Comparison of ENCODE assay signal across 8 cellular contexts in the genomic region with DNA sequence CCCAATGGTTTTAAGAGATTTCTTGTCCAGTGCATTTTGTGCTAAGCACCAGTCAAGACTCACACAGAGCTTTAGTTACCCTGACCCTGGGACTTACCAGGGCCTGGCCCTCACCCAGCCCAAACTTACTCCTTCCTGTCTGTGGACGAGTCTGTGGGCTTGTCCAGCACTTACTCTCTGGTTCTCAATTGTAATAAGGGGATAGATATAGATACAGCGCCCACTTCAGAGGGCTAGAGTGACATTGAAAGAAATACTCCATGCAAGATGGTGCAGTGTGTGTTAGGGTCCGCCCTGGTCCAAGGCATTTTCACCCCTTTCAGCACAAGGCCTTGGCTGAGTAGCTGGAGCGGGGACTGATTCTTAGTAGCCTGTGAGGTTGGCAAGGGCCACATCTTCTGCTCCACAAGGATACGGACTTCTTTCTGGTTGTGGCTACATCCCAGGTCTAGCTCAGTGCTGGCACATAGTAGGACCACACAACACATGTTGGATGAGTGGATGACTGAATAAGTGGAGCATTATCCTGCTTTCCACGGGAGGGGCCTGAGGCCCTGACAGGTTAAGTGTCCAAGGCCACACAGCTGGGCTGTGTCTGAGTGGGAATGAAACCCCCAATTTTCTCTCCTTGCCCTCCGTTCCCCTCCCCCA. TPM values are rescaled to one million over a fixed set of nuclear protein-coding genes. Genes with fewer than 3 reads are reported as not detected.
DNase-seq lines count a peak whose midpoint lies in the region; ATAC-seq and TF ChIP-seq lines count a peak whose summit lies in the region.

No MANE protein-coding gene starts in this region.

- H3K27me3 ChIP-seq in cardiac muscle cell (peaks cover 5% of the 10 kb centered on the region), upper lobe of right lung (no peaks in the 10 kb centered on the region)

- no peak overlapping the region for H3K4me3 ChIP-seq in cardiac muscle cell
- H3K4me3 ChIP-seq in upper lobe of right lung, result no peak overlapping the region

- no peaks in the 10 kb centered on the region for H3K36me3 ChIP-seq in cardiac muscle cell
- no peaks in the 10 kb centered on the region for H3K36me3 ChIP-seq in upper lobe of right lung

- ATAC-seq in left cardiac atrium (no peak), naive B cell (ENCODE audit: low read depth in 2 of 2) (no peak), upper lobe of right lung (no peak), HG03139 (IDR thresholded peaks at IDR 0.05; ENCODE audit: unreplicated experiment) (no peak), GM21576 (IDR thresholded peaks at IDR 0.05; ENCODE audit: unreplicated experiment) (no peak)

- DNase-seq in cardiac muscle cell (ENCODE audit: low read depth in 1 of 2, low spot score in 1 of 2) (peak in 1 of 2 donors; percentile 11), left cardiac atrium (no peak), caudate nucleus (lab: John Stamatoyannopoulos, UW) (no peak), naive B cell (no peak), upper lobe of right lung (peak; percentile 53), retina (no peak)

- H3K4me3 Mint-ChIP-seq in naive B cell, result peak overlapping the region in 5 of 8 donors; percentile 55 to 85 (median 77)

- TF ChIP-seq CTCF in cardiac muscle cell (IDR thresholded peaks at IDR 0.05; ENCODE audit: low read depth, low read length), result no peak
- no peak for TF ChIP-seq CTCF in upper lobe of right lung (IDR thresholded peaks at IDR 0.05)

- H3K4me1 Mint-ChIP-seq in naive B cell, result peaks cover 27 to 48% (median 34%) of the 10 kb centered on the region in 3 donors

- H3K27ac ChIP-seq in cardiac muscle cell (peak overlapping the region; percentile 63), caudate nucleus (ENCODE audit: low read depth, low read length) (peak overlapping the region; percentile 41), upper lobe of right lung (peak overlapping the region; percentile 80)

- H3K4me1 ChIP-seq in cardiac muscle cell (ENCODE audit: low read depth) (peaks cover 29% of the 10 kb centered on the region), upper lobe of right lung (peaks cover 67% of the 10 kb centered on the region)

- H3K36me3 Mint-ChIP-seq in naive B cell, result no peaks in the 10 kb centered on the region

- no peaks in the 10 kb centered on the region for H3K9me3 ChIP-seq in cardiac muscle cell (ENCODE audit: low read depth)
- no peaks in the 10 kb centered on the region for H3K9me3 ChIP-seq in upper lobe of right lung

- intact Hi-C loops in left cardiac atrium (cut with DNase I) (no loop called here), upper lobe of right lung (cut with DNase I) (no loop called here)

- H3K27ac Mint-ChIP-seq in naive B cell, result peak overlapping the region in 4 of 6 donors; percentile 25 to 87 (median 65)

- no peaks in the 10 kb centered on the region for H3K9me3 Mint-ChIP-seq in naive B cell

- no peaks in the 10 kb centered on the region for H3K27me3 Mint-ChIP-seq in naive B cell

RNA-seq across cellular contexts. Expression of gene ARID5A, which starts 3.8 kb away (rescaled TPM):
- total RNA-seq in cardiac muscle cell (7.6 and 8.4 TPM in 2 replicates), left cardiac atrium (10 to 100 TPM; 10.5 to 24.1 TPM), upper lobe of right lung (32.8 TPM)
- polyA plus RNA-seq in cardiac muscle cell (7.8 and 8.3 TPM in 2 replicates), naive B cell (ENCODE audit: low read depth in 6 of 6) (10 to 100 TPM; 20.8 to 45.9 (median 28.5) TPM)

RNA-seq across cellular contexts. Expression of gene NEURL3, which starts 27.6 kb away (rescaled TPM):
- total RNA-seq in cardiac muscle cell (not detected in 2 replicates), left cardiac atrium (under 1 TPM in 1 of 2 donors, not detected in 1; 0.31 TPM), upper lobe of right lung (0.29 TPM)
- polyA plus RNA-seq in cardiac muscle cell (not detected in 2 replicates), naive B cell (ENCODE audit: low read depth in 6 of 6) (under 1 TPM in 1 of 6 donors, not detected in 5; 0.28 TPM)
